In genomic region chr19:5338661-5339469, GRCh38 we compare ENCODE assay signal across 9 cellular contexts. TPM values are rescaled to one million over a fixed set of nuclear protein-coding genes. Genes with fewer than 3 reads are reported as not detected.
A peak's percentile ranks its signal among the peaks of the same experiment; 100 is the strongest.
DNase-seq lines count a peak whose midpoint lies in the region; ATAC-seq, FAIRE-seq and TF ChIP-seq lines count a peak whose summit lies in the region.
"Had no signal": no experiment of that assay in that cellular context is flagged by ENCODE, and none has a peak within 500 bp of the region (broad histone marks: within the 10 kb centered on the region; RNA-seq: fewer than 3 reads in every experiment).

No MANE protein-coding gene starts in this region.

- peak overlapping the region; percentile 69; the same call in 1 of the 2 replicates for H3K4me3 ChIP-seq in PC-9
- H3K4me3 ChIP-seq: body of pancreas had no signal

- peaks cover 66% of the 10 kb centered on the region for H3K27me3 Mint-ChIP-seq in activated T-cell treated with anti-CD3 and anti-CD28 coated beads, Interleukin-2, amount 50 U/mL, for 4 hours (ENCODE audit: low read depth)

- TSS peak; percentile 56 for BruUV-seq in PC-9 (replicated peaks; lab: Mats Ljungman, UMichigan)

- no peaks in the 10 kb centered on the region for H3K9me3 Mint-ChIP-seq in activated T-cell treated with anti-CD3 and anti-CD28 coated beads, Interleukin-2, amount 50 U/mL, for 4 hours

- FAIRE-seq in frontal cortex (lab: Jason Lieb, UNC), result no peak

- no peak for ATAC-seq in activated T-cell treated with anti-CD3 and anti-CD28 coated beads, Interleukin-2, amount 50 U/mL, for 4 hours
- ATAC-seq in stimulated activated naive CD8-positive, alpha-beta T cell treated with anti-CD3 and anti-CD28 coated beads, Interleukin-15, Interleukin-2, amounts not matched to agents 100 U/mL and 50 U/mL, for 24 hours, result no peak
- ATAC-seq: body of pancreas had no signal

- no peaks in the 10 kb centered on the region for H3K9me3 ChIP-seq in PC-9 (ENCODE audit: insufficient read depth, low read depth)
- H3K9me3 ChIP-seq: body of pancreas had no signal

- no peak for DNase-seq in activated T-cell treated with anti-CD3 and anti-CD28 coated beads, Interleukin-2, amount 50 U/mL, for 4 hours
- no peak for DNase-seq in activated T-cell treated with anti-CD3 and anti-CD28 coated beads for 4 hours
- DNase-seq in PC-9, result no peak
- peak; percentile 63 for DNase-seq in frontal cortex (ENCODE audit: low spot score in 2 of 2)
- DNase-seq in stimulated activated naive CD8-positive, alpha-beta T cell treated with anti-CD3 and anti-CD28 coated beads, Interleukin-15, Interleukin-2, amounts not matched to agents 100 U/mL and 50 U/mL, for 24 hours, result peak; percentile 15
- no peak for DNase-seq in SIG-M5 treated with dmso at 0.1 percent for 504 hours (lab: John Stamatoyannopoulos, UW; ENCODE audit: unreplicated experiment)
- no peak for DNase-seq in HuH-7.5 (ENCODE audit: low spot score)
- DNase-seq in stimulated activated CD4-positive, alpha-beta T cell treated with anti-CD3 and anti-CD28 coated beads, Interleukin-1b, Interleukin-23, amount 100 ng/mL, for 48 hours, result no peak

- peak overlapping the region; percentile 74 for H3K4me2 ChIP-seq in PC-9

- H3F3A ChIP-seq in PC-9 (ENCODE audit: insufficient read depth, low read depth), result peaks cover 15% of the 10 kb centered on the region; the same call in 1 of the 2 replicates

- no peak for TF ChIP-seq CTCF in PC-9 (conservative IDR thresholded peaks at IDR 0.05)

- peak overlapping the region; percentile 75 for H3K4me3 Mint-ChIP-seq in activated T-cell treated with anti-CD3 and anti-CD28 coated beads, Interleukin-2, amount 50 U/mL, for 4 hours

- no peak overlapping the region for H3K27ac ChIP-seq in PC-9
- H3K27ac ChIP-seq: body of pancreas had no signal

- no peaks in the 10 kb centered on the region for H3K36me3 Mint-ChIP-seq in activated T-cell treated with anti-CD3 and anti-CD28 coated beads, Interleukin-2, amount 50 U/mL, for 4 hours (ENCODE audit: insufficient read depth)

- POLR2A ChIA-PET in PC-9 (lab: Charles Lee; ENCODE audit: unreplicated experiment), result no interaction called here

- H4K20me1 ChIP-seq in PC-9 (ENCODE audit: insufficient read depth), result no peaks in the 10 kb centered on the region

- H3K4me1 Mint-ChIP-seq in activated T-cell treated with anti-CD3 and anti-CD28 coated beads, Interleukin-2, amount 50 U/mL, for 4 hours (ENCODE audit: low read depth), result peaks cover 23% of the 10 kb centered on the region

- intact Hi-C loops in PC-9 (cut with micrococcal nuclease; ENCODE audit: unreplicated experiment), result no loop called here

- peaks cover 6% of the 10 kb centered on the region; the same call in 1 of the 2 replicates for H3K79me2 ChIP-seq in PC-9 (ENCODE audit: low read depth)

- no peak overlapping the region for H2AFZ ChIP-seq in PC-9

- no peaks in the 10 kb centered on the region for H3K36me3 ChIP-seq in PC-9 (ENCODE audit: low read depth)

- CTCF ChIA-PET in PC-9 (lab: Charles Lee), result no interaction called here

- no peaks in the 10 kb centered on the region for H3K27me3 ChIP-seq in PC-9 (ENCODE audit: insufficient read depth, low read depth)

- no peaks in the 10 kb centered on the region for H3K9me2 ChIP-seq in PC-9 (ENCODE audit: insufficient read depth)

- H3K4me1 ChIP-seq in PC-9 (replicated peaks; ENCODE audit: insufficient read depth), result no peaks in the 10 kb centered on the region

RNA-seq across cellular contexts. Expression of gene PTPRS, which starts 1.7 kb away (rescaled TPM):
- total RNA-seq in activated T-cell treated with anti-CD3 and anti-CD28 coated beads, Interleukin-2, amount 50 U/mL, for 4 hours, result 1 to 10 TPM in 1 of 3 donors, under 1 TPM in 2; 0.79 to 1.3 (median 0.92) TPM
- total RNA-seq in PC-9 (2021) (131 and 183 TPM in 2 replicates), frontal cortex (181 TPM)

Comparison
In these comparisons a context has a peak if more than half of its experiments do, and no peak if none do; other contexts are left out.
1. DNase-seq: peak in frontal cortex (2 of 2) and stimulated activated naive CD8-positive, alpha-beta T cell treated with anti-CD3 and anti-CD28 coated beads, Interleukin-15, Interleukin-2, amounts not matched to agents 100 U/mL and 50 U/mL, for 24 hours (single experiment); none in activated T-cell treated with anti-CD3 and anti-CD28 coated beads, Interleukin-2, amount 50 U/mL, for 4 hours (single experiment), activated T-cell treated with anti-CD3 and anti-CD28 coated beads for 4 hours (single experiment), PC-9 (0 of 2), SIG-M5 treated with dmso at 0.1 percent for 504 hours (single experiment), HuH-7.5 (single experiment) and stimulated activated CD4-positive, alpha-beta T cell treated with anti-CD3 and anti-CD28 coated beads, Interleukin-1b, Interleukin-23, amount 100 ng/mL, for 48 hours (single experiment).
2. RNA of gene PTPRS, which starts 1.7 kb away (total RNA-seq): 181 TPM in frontal cortex (single experiment) and 131 to 183 TPM in PC-9; 0.79 to 1.3 TPM in activated T-cell treated with anti-CD3 and anti-CD28 coated beads, Interleukin-2, amount 50 U/mL, for 4 hours; every median in the first group is over 10 times any median in the second.